In genomic region chr1:72635719-72636118, GRCh38 we compare ENCODE assay signal across 21 cellular contexts.
DNase-seq lines count a peak whose midpoint lies in the region; ATAC-seq and TF ChIP-seq lines count a peak whose summit lies in the region.
"Had no signal": no experiment of that assay in that cellular context is flagged by ENCODE, and none has a peak within 500 bp of the region (broad histone marks: within the 10 kb centered on the region; RNA-seq: fewer than 3 reads in every experiment).

No MANE protein-coding gene starts in this region.

- H3K27ac ChIP-seq in brain microvascular endothelial cell, result no peak overlapping the region
- H3K27ac ChIP-seq: parathyroid adenoma had no signal

- H3K4me3 Mint-ChIP-seq in nephron, result no peak overlapping the region
- H3K4me3 Mint-ChIP-seq: activated CD4-positive, alpha-beta T cell treated with anti-CD3 and anti-CD28 coated beads, Interleukin-2, amount 10 ng/mL, durations not matched to agents 24 days and 14 days; activated naive CD8-positive, alpha-beta T cell treated with anti-CD3 and anti-CD28 coated beads for 36 hours; B cell; stimulated activated naive CD8-positive, alpha-beta T cell treated with anti-CD3 and anti-CD28 coated beads, Interleukin-15, Interleukin-2, amounts not matched to agents 100 ng/mL and 50 ng/mL, for 24 hours had no signal

- H3K9me3 Mint-ChIP-seq in nephron, result no peaks in the 10 kb centered on the region
- H3K9me3 Mint-ChIP-seq: activated CD4-positive, alpha-beta T cell treated with anti-CD3 and anti-CD28 coated beads, Interleukin-2, amount 10 ng/mL, durations not matched to agents 24 days and 14 days; activated naive CD8-positive, alpha-beta T cell treated with anti-CD3 and anti-CD28 coated beads for 36 hours had no signal

- no peaks in the 10 kb centered on the region for H3K36me3 Mint-ChIP-seq in nephron (ENCODE audit: low read depth)
- H3K36me3 Mint-ChIP-seq: activated naive CD8-positive, alpha-beta T cell treated with anti-CD3 and anti-CD28 coated beads for 36 hours had no signal

- no peaks in the 10 kb centered on the region for H3K36me3 ChIP-seq in brain microvascular endothelial cell (replicated peaks)
- H3K36me3 ChIP-seq: spleen had no signal

- H3K4me3 ChIP-seq in brain microvascular endothelial cell (ENCODE audit: low read depth, low read length), result no peak overlapping the region
- H3K4me3 ChIP-seq: spleen had no signal

- peak overlapping the region; percentile 43 to 68 (median 65) for H3K27ac Mint-ChIP-seq in nephron
- H3K27ac Mint-ChIP-seq: activated CD4-positive, alpha-beta T cell treated with anti-CD3 and anti-CD28 coated beads, Interleukin-2, amount 10 ng/mL, durations not matched to agents 24 days and 14 days; activated naive CD8-positive, alpha-beta T cell treated with anti-CD3 and anti-CD28 coated beads for 36 hours; B cell; stimulated activated naive CD8-positive, alpha-beta T cell treated with anti-CD3 and anti-CD28 coated beads, Interleukin-15, Interleukin-2, amounts not matched to agents 100 ng/mL and 50 ng/mL, for 24 hours had no signal

- peaks cover 29% of the 10 kb centered on the region for H3K4me1 Mint-ChIP-seq in nephron
- H3K4me1 Mint-ChIP-seq: activated CD4-positive, alpha-beta T cell treated with anti-CD3 and anti-CD28 coated beads, Interleukin-2, amount 10 ng/mL, durations not matched to agents 24 days and 14 days; activated naive CD8-positive, alpha-beta T cell treated with anti-CD3 and anti-CD28 coated beads for 36 hours; B cell had no signal

- no peak for TF ChIP-seq CTCF in brain microvascular endothelial cell (IDR thresholded peaks at IDR 0.05; ENCODE audit: low read depth, low read length, missing control alignments)
- no peak for TF ChIP-seq CTCF in nephron (IDR thresholded peaks at IDR 0.05; ENCODE audit: unreplicated experiment in 3 of 3)

- ATAC-seq in GM19395 (IDR thresholded peaks at IDR 0.05; ENCODE audit: unreplicated experiment), result no peak
- ATAC-seq: HCT116 had no signal

- no peaks in the 10 kb centered on the region for H3K27me3 Mint-ChIP-seq in nephron (ENCODE audit: low read depth)
- H3K27me3 Mint-ChIP-seq: activated CD4-positive, alpha-beta T cell treated with anti-CD3 and anti-CD28 coated beads, Interleukin-2, amount 10 ng/mL, durations not matched to agents 24 days and 14 days; activated naive CD8-positive, alpha-beta T cell treated with anti-CD3 and anti-CD28 coated beads for 36 hours; B cell; stimulated activated naive CD8-positive, alpha-beta T cell treated with anti-CD3 and anti-CD28 coated beads, Interleukin-15, Interleukin-2, amounts not matched to agents 100 ng/mL and 50 ng/mL, for 24 hours had no signal

- in situ Hi-C loops in brain microvascular endothelial cell (cut with HindIII; ENCODE audit: low pct_ligation_motif_present, low sequenced_read_pairs), result no loop called here

- H3K27me3 ChIP-seq in brain microvascular endothelial cell (replicated peaks), result no peaks in the 10 kb centered on the region
- H3K27me3 ChIP-seq: spleen had no signal

- DNase-seq in H4 (ENCODE audit: low spot score), result peak; percentile 70
- peak; percentile 60 for DNase-seq in NCI-H226
- DNase-seq in brain microvascular endothelial cell, result peak; percentile 5
- DNase-seq in T1000 (lab: John Stamatoyannopoulos, UW), result no peak
- DNase-seq in NCI-H748 treated with DMSO at 0.1 percent for 48 hours (lab: John Stamatoyannopoulos, UW), result no peak
- DNase-seq in HK-2 (ENCODE audit: unreplicated experiment), result no peak
- DNase-seq: activated CD4-positive, alpha-beta T cell treated with anti-CD3 and anti-CD28 coated beads, Interleukin-2, amount 10 ng/mL, durations not matched to agents 24 days and 14 days; activated naive CD8-positive, alpha-beta T cell treated with anti-CD3 and anti-CD28 coated beads for 36 hours; DMS79 treated with DMSO at 0.1 percent for 48 hours; erythroblast; hippocampal formation; NCI-H1694; NCI-H526; RPMI8226; spleen had no signal

Comparison
In these comparisons a context has a peak if more than half of its experiments do, and no peak if none do; other contexts are left out.
1. DNase-seq: peak in H4 (single experiment), NCI-H226 (single experiment) and brain microvascular endothelial cell (single experiment); none in T1000 (single experiment), NCI-H748 treated with DMSO at 0.1 percent for 48 hours (single experiment) and HK-2 (single experiment).